Comparison of ENCODE assay signal across 8 cellular contexts in genomic region chr19:42596391-42597071, GRCh38. TPM values are rescaled to one million over a fixed set of nuclear protein-coding genes. Genes with fewer than 3 reads are reported as not detected.
DNase-seq lines count a peak whose midpoint lies in the region; ATAC-seq and TF ChIP-seq lines count a peak whose summit lies in the region.

No MANE protein-coding gene starts in this region.

- H3K27ac ChIP-seq in A673 (ENCODE audit: low read depth, low read length, poor library complexity, severe bottlenecking) (no peak overlapping the region), RWPE2 (ENCODE audit: poor library complexity, severe bottlenecking) (no peak overlapping the region)

- BruUV-seq in A673 (replicated peaks; lab: Mats Ljungman, UMichigan) = no TSS peak

- CTCF ChIA-PET in A673 (lab: Charles Lee) = no interaction called here

- no peaks in the 10 kb centered on the region for H3K9me3 ChIP-seq in A673 (ENCODE audit: low read depth, low read length, poor library complexity, severe bottlenecking)
- H3K9me3 ChIP-seq in RWPE2 (ENCODE audit: severe bottlenecking) = no peaks in the 10 kb centered on the region

- H3K4me3 ChIP-seq in A673 (ENCODE audit: low read depth, low read length, poor library complexity, severe bottlenecking) (no peak overlapping the region), RWPE2 (ENCODE audit: severe bottlenecking) (no peak overlapping the region)

- peaks cover 6% of the 10 kb centered on the region for H3K27me3 ChIP-seq in A673 (replicated peaks; ENCODE audit: insufficient read depth, low read depth, low read length, poor library complexity)
- no peaks in the 10 kb centered on the region for H3K27me3 ChIP-seq in RWPE2 (ENCODE audit: insufficient read depth, poor library complexity, severe bottlenecking)

- H3K36me3 ChIP-seq in A673 (ENCODE audit: insufficient read depth, low read length, poor library complexity, severe bottlenecking) (no peaks in the 10 kb centered on the region), RWPE2 (ENCODE audit: low read depth) (no peaks in the 10 kb centered on the region)

- ATAC-seq in RWPE2 (ENCODE audit: low read depth) = peak; percentile 58
- peak; percentile 78 for ATAC-seq in left colon

- TF ChIP-seq CTCF in A673 (conservative IDR thresholded peaks at IDR 0.05; ENCODE audit: low read depth, low read length) (peak; percentile 94), GM12872 (IDR thresholded peaks at IDR 0.05; ENCODE audit: insufficient read depth, low read depth, low read length) (peak; percentile 99), RWPE2 (IDR thresholded peaks at IDR 0.05; ENCODE audit: poor library complexity, severe bottlenecking) (peak; percentile 91)

- no peaks in the 10 kb centered on the region for H3K4me1 ChIP-seq in A673 (ENCODE audit: insufficient read depth, low read length, poor library complexity, severe bottlenecking)
- H3K4me1 ChIP-seq in RWPE2 (ENCODE audit: insufficient read depth, poor library complexity, severe bottlenecking) = no peaks in the 10 kb centered on the region

- DNase-seq in A673 (ENCODE audit: low spot score) (peak; percentile 19), RWPE2 (ENCODE audit: low spot score) (no peak), astrocyte of the hippocampus (ENCODE audit: low read depth, low spot score) (peak; percentile 31), left colon (peak in 1 of 2 donors; percentile 49), 8988T (no peak), NCI-H1436 (lab: John Stamatoyannopoulos, UW) (no peak)
- peak; percentile 11 for DNase-seq in stimulated activated CD8-positive, alpha-beta memory T cell treated with anti-CD3 and anti-CD28 coated beads, Interleukin-12 subunit alpha, Interleukin-12 subunit beta, amount 100 ng/mL, for 1 hour (ENCODE audit: low read depth)

- intact Hi-C loops in A673 (cut with micrococcal nuclease; ENCODE audit: unreplicated experiment) = loop anchor here (1.0 to 5.0 kb wide), 2 partner anchors 34 to 146 kb away; no protein-coding TSS in a partner anchor
- intact Hi-C loops in left colon (cut with DNase I, micrococcal nuclease) = no loop called here

- POLR2A ChIA-PET in A673 (lab: Charles Lee; ENCODE audit: low non-redundant PET) = no interaction called here

RNA-seq across cellular contexts. Expression of gene CEACAM8, which starts 1.8 kb away (rescaled TPM):
- total RNA-seq in A673 (2021) (not detected in 2 replicates), left colon (1 to 10 TPM in 1 of 2 donors, under 1 TPM in 1; 0.89 to 1.7 TPM)

Comparison
In these comparisons a context has a peak if more than half of its experiments do, and no peak if none do; other contexts are left out.
1. DNase-seq: peak in A673 (single experiment), astrocyte of the hippocampus (single experiment) and stimulated activated CD8-positive, alpha-beta memory T cell treated with anti-CD3 and anti-CD28 coated beads, Interleukin-12 subunit alpha, Interleukin-12 subunit beta, amount 100 ng/mL, for 1 hour (single experiment); none in RWPE2 (single experiment), 8988T (single experiment) and NCI-H1436 (single experiment).
2. Peak in every context shown above with its lines, with median percentiles within 50 percentile points of each other: CTCF ChIP-seq.